11 cellular contexts compared by ENCODE assay signal in the genomic region with DNA sequence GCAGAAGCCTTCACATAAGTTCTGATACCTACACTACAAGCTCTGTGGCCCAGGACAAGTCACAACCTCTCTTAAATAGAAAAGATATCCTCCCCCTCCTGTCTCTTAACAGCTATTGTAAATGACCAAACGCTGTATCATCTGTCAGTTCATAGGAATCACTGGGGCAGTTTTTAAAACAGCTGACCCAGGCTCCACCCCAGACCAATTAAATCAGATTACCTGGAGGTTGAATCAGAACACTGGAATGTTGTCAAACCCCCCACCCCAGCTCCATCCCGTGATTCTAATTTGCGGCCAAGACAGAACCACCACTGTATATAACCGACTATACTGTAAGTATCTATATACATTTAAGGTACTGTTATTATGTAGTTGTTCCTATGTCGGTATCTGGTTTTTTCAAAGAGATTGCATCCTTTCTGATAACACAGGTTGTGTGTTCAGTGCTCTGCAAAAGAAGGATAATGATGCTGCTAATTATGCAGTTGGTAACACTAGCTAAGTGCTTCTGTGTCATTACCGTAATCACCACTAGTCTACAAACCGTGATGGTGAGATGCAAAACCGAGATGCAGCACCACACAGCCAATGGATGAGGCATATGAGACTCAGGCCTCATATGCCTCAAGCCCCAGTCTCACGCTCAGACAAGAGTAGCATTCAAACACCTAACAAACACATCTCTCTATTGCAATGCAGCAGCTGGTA.
DNase-seq lines count a peak whose midpoint lies in the region; ATAC-seq, FAIRE-seq and TF ChIP-seq lines count a peak whose summit lies in the region.
"Had no signal": no experiment of that assay in that cellular context is flagged by ENCODE, and none has a peak within 500 bp of the region (broad histone marks: within the 10 kb centered on the region; RNA-seq: fewer than 3 reads in every experiment).

No MANE protein-coding gene starts in this region.

- peak; percentile 84 for FAIRE-seq in urothelium cell line (lab: Jason Lieb, UNC)
- FAIRE-seq: colon had no signal

- no peaks in the 10 kb centered on the region for H3K27me3 ChIP-seq in RWPE2 (ENCODE audit: insufficient read depth, poor library complexity, severe bottlenecking)
- H3K27me3 ChIP-seq: tibial nerve had no signal

- H3K4me3 ChIP-seq in RWPE2 (ENCODE audit: severe bottlenecking) = no peak overlapping the region
- H3K4me3 ChIP-seq: tibial nerve had no signal

- H3K36me3 ChIP-seq in RWPE2 (ENCODE audit: low read depth) = peaks cover 8% of the 10 kb centered on the region
- H3K36me3 ChIP-seq: tibial nerve had no signal

- H3K4me1 ChIP-seq in RWPE2 (ENCODE audit: insufficient read depth, poor library complexity, severe bottlenecking) = peaks cover 42% of the 10 kb centered on the region

- H3K9me3 ChIP-seq in RWPE2 (ENCODE audit: severe bottlenecking) = no peaks in the 10 kb centered on the region
- H3K9me3 ChIP-seq: tibial nerve had no signal

- peak; percentile 8 for TF ChIP-seq CTCF in RWPE2 (IDR thresholded peaks at IDR 0.05; ENCODE audit: poor library complexity, severe bottlenecking)

- DNase-seq in NCI-H82 (lab: John Stamatoyannopoulos, UW) (peak; percentile 55), NCI-H82 treated with DMSO at 0.1 percent for 48 hours (lab: John Stamatoyannopoulos, UW; ENCODE audit: unreplicated experiment) (no peak), RWPE2 (ENCODE audit: low spot score) (no peak), islet precursor cell (peak; percentile 95), urothelium cell line (ENCODE audit: low spot score) (peak; percentile 41), NCI-H2107 (lab: John Stamatoyannopoulos, UW) (no peak)
- DNase-seq: NCI-H187 treated with DMSO at 0.1 percent for 48 hours had no signal

- TF ChIP-seq POLR2A in GM18505 (IDR thresholded peaks at IDR 0.05; ENCODE audit: borderline replicate concordance, extremely low read depth, insufficient read depth, insufficient read length) = no peak

- H3K27ac ChIP-seq in RWPE2 (ENCODE audit: poor library complexity, severe bottlenecking) = peak overlapping the region; percentile 78

- ATAC-seq in RWPE2 (ENCODE audit: low read depth) (peak; percentile 86), GM19395 (IDR thresholded peaks at IDR 0.05; ENCODE audit: unreplicated experiment) (no peak), GM18505 (IDR thresholded peaks at IDR 0.05; ENCODE audit: unreplicated experiment) (no peak)

Comparison
In these comparisons a context has a peak if more than half of its experiments do, and no peak if none do; other contexts are left out.
1. DNase-seq: peak in NCI-H82 (single experiment), islet precursor cell (single experiment) and urothelium cell line (single experiment); none in NCI-H82 treated with DMSO at 0.1 percent for 48 hours (single experiment), RWPE2 (single experiment) and NCI-H2107 (single experiment).